14 cellular contexts compared by ENCODE assay signal in genomic region chr13:98524391-98524790, GRCh38. TPM values are rescaled to one million over a fixed set of nuclear protein-coding genes. Genes with fewer than 3 reads are reported as not detected.
DNase-seq lines count a peak whose midpoint lies in the region; ATAC-seq, FAIRE-seq and TF ChIP-seq lines count a peak whose summit lies in the region.
"Had no signal": no experiment of that assay in that cellular context is flagged by ENCODE, and none has a peak within 500 bp of the region (broad histone marks: within the 10 kb centered on the region; RNA-seq: fewer than 3 reads in every experiment).

No MANE protein-coding gene starts in this region.

- no peak overlapping the region for H3K4me3 ChIP-seq in left ventricle myocardium inferior
- no peak overlapping the region for H3K4me3 ChIP-seq in right cardiac atrium (ENCODE audit: low read length)
- H3K4me3 ChIP-seq in H1 (ENCODE audit: extremely low read depth in 1 of 4, insufficient read depth in 2 of 4, low read depth in 3 of 4, low read length in 4 of 4): no peak overlapping the region
- no peak overlapping the region for H3K4me3 ChIP-seq in thyroid gland (replicated peaks in 1 of 3)
- no peak overlapping the region for H3K4me3 ChIP-seq in suprapubic skin

- H2BK15ac ChIP-seq in H1 (ENCODE audit: low read length): no peak overlapping the region

- H2BK5ac ChIP-seq in H1 (ENCODE audit: low read depth, low read length): 0 out of 2 replicates have a peak overlapping the region, but pooled peaks have one; percentile 16

- CTCF ChIA-PET in H1 (lab: Charles Lee; ENCODE audit: partially characterized antibody): interaction anchor here (1.0 to 1.6 kb wide), 3 partner anchors 12 to 16 kb away, joined by 3 to 4 read pairs (median 3); no protein-coding TSS in a partner anchor

- no peak overlapping the region for H4K5ac ChIP-seq in H1 (ENCODE audit: insufficient read length, low read depth, low read length)

- H4K91ac ChIP-seq in H1 (replicated peaks; ENCODE audit: insufficient read length, low read length): no peak overlapping the region

- no peak overlapping the region for H2AK5ac ChIP-seq in H1 (ENCODE audit: low read depth, low read length)

- TF ChIP-seq CTCF in left ventricle myocardium inferior (IDR thresholded peaks at IDR 0.05; ENCODE audit: borderline replicate concordance) (no peak), H1 (IDR thresholded peaks at IDR 0.05; ENCODE audit: control extremely low read depth in 1 of 3, insufficient read depth in 1 of 3, low read depth in 1 of 3, low read length in 3 of 3) (no peak), thyroid gland (IDR thresholded peaks at IDR 0.05) (no peak), suprapubic skin (IDR thresholded peaks at IDR 0.05) (no peak)

- no peak overlapping the region for H2BK120ac ChIP-seq in H1 (replicated peaks; ENCODE audit: low read depth, low read length)

- no peak overlapping the region for H3K4ac ChIP-seq in H1 (replicated peaks; ENCODE audit: insufficient read length, low read depth, low read length)

- peak overlapping the region; percentile 39 for H3K27ac ChIP-seq in left ventricle myocardium inferior (replicated peaks)
- no peak overlapping the region for H3K27ac ChIP-seq in right cardiac atrium (ENCODE audit: low read length)
- no peak overlapping the region for H3K27ac ChIP-seq in H1 (ENCODE audit: low read depth, low read length)
- peak overlapping the region; percentile 75 to 92 (median 91) for H3K27ac ChIP-seq in thyroid gland
- H3K27ac ChIP-seq in suprapubic skin: no peak overlapping the region

- DNase-seq in left ventricle myocardium inferior: no peak
- DNase-seq in right cardiac atrium: no peak
- DNase-seq in T-helper 9 cell: peak; percentile 32
- DNase-seq in H1 (ENCODE audit: low read depth in 1 of 2, low spot score in 2 of 2): no peak
- DNase-seq in thyroid gland: peak in 1 of 2 donors; percentile 34
- no peak for DNase-seq in NCI-H2227 treated with DMSO at 0.1 percent for 48 hours (lab: John Stamatoyannopoulos, UW)
- no peak for DNase-seq in GOT3 (lab: John Stamatoyannopoulos, UW)
- DNase-seq in suprapubic skin (ENCODE audit: low spot score in 2 of 2): no peak
- DNase-seq: Karpas-422, NCI-H1436, NCI-H510A, PC-3 had no signal

- TF ChIP-seq POLR2A in H1 (IDR thresholded peaks at IDR 0.05; ENCODE audit: control extremely low read depth in 1 of 2, low read depth in 2 of 2, low read length in 2 of 2) (no peak), thyroid gland (IDR thresholded peaks at IDR 0.05) (no peak), suprapubic skin (IDR thresholded peaks at IDR 0.05) (no peak)

- intact Hi-C loops in left ventricle myocardium inferior (cut with micrococcal nuclease) (no loop called here), right cardiac atrium (cut with DNase I) (no loop called here), thyroid gland (cut with DNase I) (no loop called here)

- no peak overlapping the region for H3K4me2 ChIP-seq in H1 (ENCODE audit: insufficient read depth in 1 of 2, low read depth in 2 of 2, low read length in 2 of 2)

- TF ChIP-seq EP300 in H1 (IDR thresholded peaks at IDR 0.05; ENCODE audit: borderline replicate concordance in 1 of 2, low read depth in 2 of 2, low read length in 2 of 2) (no peak), suprapubic skin (IDR thresholded peaks at IDR 0.05) (no peak)

- no peaks in the 10 kb centered on the region for H3K23me2 ChIP-seq in H1 (ENCODE audit: low read depth, low read length)

- FAIRE-seq in H1 (lab: Jason Lieb, UNC): no peak
- FAIRE-seq: colon, islet of Langerhans had no signal

- H3K18ac ChIP-seq in H1 (ENCODE audit: extremely low read depth, low read length): no peak overlapping the region

- no peaks in the 10 kb centered on the region for H3K36me3 ChIP-seq in left ventricle myocardium inferior
- H3K36me3 ChIP-seq in H1 (ENCODE audit: control insufficient read depth in 2 of 4, insufficient read depth in 4 of 4, low read length in 3 of 4): no peaks in the 10 kb centered on the region; a peak in 2 of 8 replicates
- no peaks in the 10 kb centered on the region for H3K36me3 ChIP-seq in thyroid gland
- no peaks in the 10 kb centered on the region for H3K36me3 ChIP-seq in suprapubic skin

- H2AFZ ChIP-seq in H1 (ENCODE audit: low read length): no peak overlapping the region

- no peak overlapping the region for H2BK20ac ChIP-seq in H1 (ENCODE audit: low read length)

- WGBS in right cardiac atrium: 79% methylated on average over 11 of the region's 11 CpGs
- 79% methylated on average over 8 of the region's 11 CpGs; no CpG with 5 or more reads in 1 of the 2 experiments for WGBS in H1 (ENCODE audit: extremely low coverage in 1 of 2, insufficient coverage in 1 of 2, insufficient read length in 1 of 2, insufficient replicate concordance in 2 of 2, low coverage in 1 of 2, low lambda C conversion rate in 2 of 2, missing lambda C conversion rate in 1 of 2), 2 experiments
- WGBS in thyroid gland, 2 donors: 87 to 97% methylated on average over 5 to 11 of the region's 11 CpGs
- 82% methylated on average over 7 of the region's 11 CpGs for WGBS in suprapubic skin

- no peak overlapping the region for H3K9ac ChIP-seq in H1 (replicated peaks in 1 of 4; ENCODE audit: extremely low read depth in 1 of 4, low read depth in 3 of 4, low read length in 3 of 4)

- H3K9me3 ChIP-seq in left ventricle myocardium inferior (replicated peaks) (no peaks in the 10 kb centered on the region), right cardiac atrium (ENCODE audit: control insufficient read depth, low read length) (no peaks in the 10 kb centered on the region), H1 (ENCODE audit: insufficient read depth in 2 of 2, low read depth in 1 of 2, low read length in 1 of 2) (no peaks in the 10 kb centered on the region), thyroid gland (no peaks in the 10 kb centered on the region), suprapubic skin (no peaks in the 10 kb centered on the region)

- peaks cover 49 to 78% of the 10 kb centered on the region in 2 experiments for H4K20me1 ChIP-seq in H1 (replicated peaks in 1 of 2; ENCODE audit: control insufficient read depth in 1 of 2, insufficient read depth in 2 of 2, low read length in 2 of 2)

- no peak overlapping the region for H4K8ac ChIP-seq in H1 (ENCODE audit: extremely low read depth, insufficient read depth, low read length)

- TF ChIP-seq RAD21 in H1 (IDR thresholded peaks at IDR 0.05 in 1 of 2, conservative IDR thresholded peaks at IDR 0.05 in 1 of 2; ENCODE audit: low read depth in 2 of 2, low read length in 2 of 2): no peak

- ATAC-seq in right cardiac atrium: no peak
- ATAC-seq: PC-3 had no signal

- POLR2A ChIA-PET in H1 (lab: Charles Lee; ENCODE audit: partially characterized antibody): interaction anchor here (0.6 to 1.3 kb wide), 3 partner anchors 9 to 1147 kb away, joined by 3 to 4 read pairs (median 3); no protein-coding TSS in a partner anchor

- H3K79me2 ChIP-seq in H1 (ENCODE audit: control insufficient read depth in 1 of 2, insufficient read depth in 2 of 2, low read length in 2 of 2): peaks cover 12 to 100% of the 10 kb centered on the region in 2 experiments

- no peak overlapping the region for H3K14ac ChIP-seq in H1 (ENCODE audit: insufficient read length)

- H3K4me1 ChIP-seq in left ventricle myocardium inferior (peaks cover 94% of the 10 kb centered on the region), right cardiac atrium (ENCODE audit: control insufficient read depth, insufficient read depth, low read length) (peaks cover 28% of the 10 kb centered on the region), H1 (replicated peaks in 1 of 4; ENCODE audit: control insufficient read depth in 3 of 4, insufficient read depth in 4 of 4, low read length in 3 of 4) (peaks cover 0 to 58% (median 28%) of the 10 kb centered on the region in 4 experiments; a peak in 6 of 7 replicates), thyroid gland (peaks cover 68 to 77% of the 10 kb centered on the region in 2 donors), suprapubic skin (peaks cover 90% of the 10 kb centered on the region)

- H2BK12ac ChIP-seq in H1 (ENCODE audit: low read depth, low read length): no peak overlapping the region

- no peak overlapping the region for H3K56ac ChIP-seq in H1 (replicated peaks; ENCODE audit: insufficient read length, low read depth, low read length)

- H3K27me3 ChIP-seq in left ventricle myocardium inferior (ENCODE audit: low read depth) (no peaks in the 10 kb centered on the region), right cardiac atrium (ENCODE audit: control insufficient read depth, insufficient read depth) (no peaks in the 10 kb centered on the region), H1 (replicated peaks in 1 of 4; ENCODE audit: control insufficient read depth in 3 of 4, extremely low read depth in 1 of 4, insufficient read depth in 3 of 4, low read length in 3 of 4) (no peaks in the 10 kb centered on the region), thyroid gland (no peaks in the 10 kb centered on the region), suprapubic skin (no peaks in the 10 kb centered on the region)

- peaks cover 63% of the 10 kb centered on the region for H3K79me1 ChIP-seq in H1 (ENCODE audit: low read depth, low read length)

- no peak overlapping the region for H3K23ac ChIP-seq in H1 (ENCODE audit: insufficient read length)

TF ChIP-seq in H1, 55 proteins besides CTCF, POLR2A, EP300 and RAD21 (continues in another document):
- TF ChIP-seq ASH2L (IDR thresholded peaks at IDR 0.05; ENCODE audit: low read length): no peak
- no peak for TF ChIP-seq JUND (IDR thresholded peaks at IDR 0.05; ENCODE audit: low read length)
- no peak for TF ChIP-seq EZH2 (IDR thresholded peaks at IDR 0.05; ENCODE audit: low read depth, low read length, severe bottlenecking)
- no peak for TF ChIP-seq NANOG (IDR thresholded peaks at IDR 0.05; ENCODE audit: insufficient read depth, low read depth, low read length, poor library complexity, severe bottlenecking)
- no peak for TF ChIP-seq KDM1A (IDR thresholded peaks at IDR 0.05; ENCODE audit: borderline replicate concordance, low read length)
- TF ChIP-seq BACH1 (IDR thresholded peaks at IDR 0.05; ENCODE audit: low read length): no peak
- TF ChIP-seq SIRT6 (IDR thresholded peaks at IDR 0.05; ENCODE audit: low read length): no peak
- TF ChIP-seq HDAC2 (IDR thresholded peaks at IDR 0.05; ENCODE audit: borderline replicate concordance in 1 of 2, low read depth in 2 of 2, low read length in 2 of 2): no peak

RNA-seq across cellular contexts. Expression of gene STK24, which starts 52.5 kb away (rescaled TPM):
- total RNA-seq in left ventricle myocardium inferior: 66.2 TPM
- 10 to 100 TPM; 60.5 to 66.9 (median 62.7) TPM for total RNA-seq in right cardiac atrium
- 44.9 TPM for polyA plus RNA-seq in right cardiac atrium
- 142 and 143 TPM in 2 replicates for total RNA-seq in H1 (2021; fragmentation: NEBNext Ultra II Directional; extraction: Animal tissue kit (Norgen Biotek cat#: 25700))
- polyA plus RNA-seq in H1 (2011; rRNA removed): 61.1 and 62.8 TPM in 2 replicates
- 59.9 TPM for polyA plus RNA-seq in H1 (2011; cell fraction: cytosol; rRNA removed)
- polyA plus RNA-seq in H1 (2011; cell fraction: nucleus; rRNA removed): 54.6 TPM
- 84.4 to 107 TPM (median 87.3 TPM) in 4 replicates for polyA plus RNA-seq in H1 (2012, experiment 1 of 2)
- polyA plus RNA-seq in H1 (2012, experiment 2 of 2): 100 TPM
- polyA plus RNA-seq in H1 (2013, experiment 1 of 2): 112 TPM
- polyA plus RNA-seq in H1 (2013, experiment 2 of 2): 113 TPM
- 32.0 and 40.7 TPM in 2 replicates for polyA minus RNA-seq in H1 (2011; rRNA and poly(A)+ RNA removed)
- polyA minus RNA-seq in H1 (2011; cell fraction: cytosol; rRNA and poly(A)+ RNA removed): 35.3 TPM
- polyA minus RNA-seq in H1 (2011; cell fraction: nucleus; rRNA and poly(A)+ RNA removed): 34.1 TPM
- 100 to 1,000 TPM in 1 of 4 donors, 10 to 100 TPM in 3; 74.5 to 102 (median 90.7) TPM for total RNA-seq in thyroid gland
- total RNA-seq in suprapubic skin: 100 to 1,000 TPM; 132 to 200 (median 176) TPM

Comparison
In these comparisons a context has a peak if more than half of its experiments do, and no peak if none do; other contexts are left out.
1. H3K27ac ChIP-seq: peak in left ventricle myocardium inferior (single experiment) and thyroid gland (3 of 3); none in right cardiac atrium (single experiment), H1 (single experiment) and suprapubic skin (single experiment).